ENCODE assay signal across 23 cellular contexts in genomic region chr1:34532113-34532512, GRCh38.
DNase-seq lines count a peak whose midpoint lies in the region; ATAC-seq, FAIRE-seq and TF ChIP-seq lines count a peak whose summit lies in the region.
"Had no signal": no experiment of that assay in that cellular context is flagged by ENCODE, and none has a peak within 500 bp of the region (broad histone marks: within the 10 kb centered on the region; RNA-seq: fewer than 3 reads in every experiment).

No MANE protein-coding gene starts in this region.

- in situ Hi-C loops in ACHN (cut with HindIII; ENCODE audit: low pct_ligation_motif_present, low pct_unique_long_range_greater_than_20kb, low sequenced_read_pairs): no loop called here

- peak; percentile 53 for ATAC-seq in GM21576 (IDR thresholded peaks at IDR 0.05; ENCODE audit: unreplicated experiment)
- ATAC-seq in HG03066 (IDR thresholded peaks at IDR 0.05; ENCODE audit: low read depth, unreplicated experiment): peak; percentile 39
- no peak for ATAC-seq in HG03342 (IDR thresholded peaks at IDR 0.05; ENCODE audit: unreplicated experiment)
- ATAC-seq in HG03520 (IDR thresholded peaks at IDR 0.05; ENCODE audit: unreplicated experiment): no peak
- ATAC-seq in HG02885 (IDR thresholded peaks at IDR 0.05; ENCODE audit: poor library complexity, unreplicated experiment): no peak
- ATAC-seq: body of pancreas, esophagus mucosa, K562 had no signal

- DNase-seq in GM12892 (ENCODE audit: insufficient read length) (no peak), ACHN (no peak)
- DNase-seq: activated CD4-positive, alpha-beta T cell treated with anti-CD3 and anti-CD28 coated beads for 48 hours; body of pancreas; effector CD8-positive, alpha-beta T cell; mammary epithelial cell; NCI-H1436 treated with DMSO at 0.1 percent for 48 hours; occipital lobe; SJCRH30; small intestine; stimulated activated naive CD4-positive, alpha-beta T cell had no signal

- FAIRE-seq in GM12892 (lab: Jason Lieb, UNC): peak; percentile 76
- FAIRE-seq: frontal cortex, G401.6, H1, K562, keratinocyte, small intestine had no signal

- TF ChIP-seq POLR2A in GM12892 (IDR thresholded peaks at IDR 0.05; ENCODE audit: low read depth, low read length) (peak; percentile 39; the same call in 1 of the 2 replicates), GM19193 (IDR thresholded peaks at IDR 0.05; ENCODE audit: extremely low read depth, insufficient read depth, insufficient read length) (peak; percentile 33)

Comparison
In these comparisons a context has a peak if more than half of its experiments do, and no peak if none do; other contexts are left out.
1. ATAC-seq: peak in GM21576 (single experiment) and HG03066 (single experiment); none in HG03342 (single experiment), HG03520 (single experiment) and HG02885 (single experiment).